ENCODE assay signal across 18 cellular contexts in genomic region chr14:92626041-92626440, GRCh38.
"Had no signal": no experiment of that assay in that cellular context is flagged by ENCODE, and none has a peak within 500 bp of the region (broad histone marks: within the 10 kb centered on the region; RNA-seq: fewer than 3 reads in every experiment).

No MANE protein-coding gene starts in this region.

- DNase-seq: activated CD4-positive, alpha-beta T cell treated with anti-CD3 and anti-CD28 coated beads, Interleukin-2, amount 50 U/mL, for 1 hour; activated naive CD4-positive, alpha-beta T cell treated with anti-CD3 and anti-CD28 coated beads, Interleukin-2, amount 10 ng/mL, durations not matched to agents 7 days and 5 days; activated T-cell treated with anti-CD3 and anti-CD28 coated beads for 4 hours; adrenal gland; central memory CD4-positive, alpha-beta T cell; cortex of kidney; effector memory CD4-positive, alpha-beta T cell; glutamatergic neuron; left cardiac atrium; mammary epithelial cell; mucosa of descending colon; ovary; stimulated activated CD4-positive, alpha-beta T cell treated with anti-CD3 and anti-CD28 coated beads, Interleukin-4, amount 100 ng/mL, for 4 hours; stomach had no signal

- H3K4me3 ChIP-seq: adrenal gland, mucosa of descending colon, ovary, stomach, thoracic aorta had no signal

- H3K27ac ChIP-seq: adrenal gland, ovary, stomach, thoracic aorta had no signal

- H3K9me3 ChIP-seq: ovary had no signal

- H3K36me3 ChIP-seq: adrenal gland, ovary had no signal

- H3K27ac Mint-ChIP-seq: activated naive CD4-positive, alpha-beta T cell treated with anti-CD3 and anti-CD28 coated beads, Interleukin-2, amount 10 ng/mL, durations not matched to agents 7 days and 5 days; activated T-helper 2 cell treated with anti-CD3 and anti-CD28 coated beads, Interferon-gamma antibody, Interleukin-2, Interleukin-4, amounts not matched to agents 10 μg/mL and 5 μg/mL and 100 μg/mL, durations not matched to agents 14 hours and 24 hours and 36 hours; nephron; T-helper 2 cell treated with Interferon-gamma antibody and Interleukin-4, amounts not matched to agents 5 μg/mL and 100 μg/mL, for 36 hours had no signal

- H3K4me3 Mint-ChIP-seq: activated naive CD4-positive, alpha-beta T cell treated with anti-CD3 and anti-CD28 coated beads, Interleukin-2, amount 10 ng/mL, durations not matched to agents 7 days and 5 days; nephron; T-helper 2 cell treated with Interferon-gamma antibody and Interleukin-4, amounts not matched to agents 5 μg/mL and 100 μg/mL, for 36 hours had no signal

- H3K4me1 Mint-ChIP-seq: activated naive CD4-positive, alpha-beta T cell treated with anti-CD3 and anti-CD28 coated beads, Interleukin-2, amount 10 ng/mL, durations not matched to agents 7 days and 5 days; nephron had no signal

- H3K27me3 ChIP-seq: adrenal gland, ovary, stomach had no signal

- H3K4me1 ChIP-seq: adrenal gland had no signal
